In the genomic region with DNA sequence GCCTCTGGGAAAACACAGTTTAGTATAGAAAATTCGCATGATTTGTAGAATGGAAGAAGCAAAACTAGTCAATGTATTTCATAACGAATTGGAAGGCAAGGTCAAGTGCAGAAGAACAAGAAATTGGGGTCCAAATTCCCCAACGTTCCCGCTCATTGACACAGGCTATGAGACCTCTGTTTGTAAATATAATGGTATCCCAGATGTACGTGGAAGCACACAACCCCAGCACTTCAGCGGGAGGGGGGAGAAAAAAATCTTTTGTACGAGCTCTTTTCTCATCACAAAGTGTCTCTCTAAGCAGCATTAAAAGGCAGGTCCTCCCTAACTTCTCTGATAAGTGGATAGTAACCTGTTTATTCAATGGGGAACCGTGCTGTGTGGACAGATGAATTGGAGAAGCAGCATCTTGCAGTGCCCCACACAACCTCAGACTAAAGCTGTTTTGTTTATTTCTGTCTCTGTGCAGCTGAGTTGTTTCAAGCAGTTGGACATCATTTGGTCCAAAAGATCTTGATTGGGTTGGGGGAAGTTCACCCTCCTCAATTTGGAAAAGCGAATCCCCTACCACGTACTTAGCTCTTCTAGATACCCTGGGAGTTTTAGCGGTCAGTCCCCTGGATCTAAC, we compare ENCODE assay signal across 8 cellular contexts. TPM values are rescaled to one million over a fixed set of nuclear protein-coding genes. Genes with fewer than 3 reads are reported as not detected.
DNase-seq lines count a peak whose midpoint lies in the region; ATAC-seq and TF ChIP-seq lines count a peak whose summit lies in the region.

No MANE protein-coding gene starts in this region.

- no peaks in the 10 kb centered on the region for H3K9me3 ChIP-seq in A673 (ENCODE audit: low read depth, low read length, poor library complexity, severe bottlenecking)
- H3K9me3 ChIP-seq in HUES6 (ENCODE audit: control insufficient read depth, insufficient read depth, low read depth, low read length), result no peaks in the 10 kb centered on the region

- H3K27ac Mint-ChIP-seq in memory B cell, result peak overlapping the region; percentile 45

- in situ Hi-C loops in astrocyte of the spinal cord (cut with HindIII; ENCODE audit: low sequenced_read_pairs), result no loop called here

- H3K36me3 ChIP-seq in A673 (ENCODE audit: insufficient read depth, low read length, poor library complexity, severe bottlenecking) (no peaks in the 10 kb centered on the region), HUES6 (ENCODE audit: control insufficient read depth, insufficient read depth, low read length) (no peaks in the 10 kb centered on the region)

- no peak for ATAC-seq in memory B cell (ENCODE audit: low read depth)
- ATAC-seq in HG02642 (IDR thresholded peaks at IDR 0.05; ENCODE audit: poor library complexity, unreplicated experiment), result no peak
- no peak for ATAC-seq in GM19467 (IDR thresholded peaks at IDR 0.05; ENCODE audit: unreplicated experiment)

- no peaks in the 10 kb centered on the region for H3K9me3 Mint-ChIP-seq in memory B cell

- H3K27ac ChIP-seq in A673 (ENCODE audit: low read depth, low read length, poor library complexity, severe bottlenecking), result peak overlapping the region; percentile 74
- no peak overlapping the region for H3K27ac ChIP-seq in HUES6 (ENCODE audit: low read depth, low read length)

- no peak for DNase-seq in A673 (ENCODE audit: low spot score)
- no peak for DNase-seq in astrocyte of the spinal cord (ENCODE audit: low read depth, low spot score)
- no peak for DNase-seq in memory B cell (ENCODE audit: low spot score in 2 of 2)
- no peak for DNase-seq in HCEC 1CT
- DNase-seq in cerebellum (ENCODE audit: low spot score), result no peak

- POLR2A ChIA-PET in A673 (lab: Charles Lee; ENCODE audit: low non-redundant PET), result no interaction called here

- H3K4me3 Mint-ChIP-seq in memory B cell, result peak overlapping the region; percentile 82

- H3K4me3 ChIP-seq in A673 (ENCODE audit: low read depth, low read length, poor library complexity, severe bottlenecking) (peak overlapping the region; percentile 75), HUES6 (ENCODE audit: low read depth, low read length) (peak overlapping the region; percentile 94), astrocyte of the spinal cord (ENCODE audit: low read depth, low read length) (peak overlapping the region; percentile 67)

- peaks cover 36% of the 10 kb centered on the region for H3K4me1 Mint-ChIP-seq in memory B cell

- H3K9ac ChIP-seq in HUES6 (ENCODE audit: low read length), result no peak overlapping the region

- no peak for TF ChIP-seq CTCF in A673 (conservative IDR thresholded peaks at IDR 0.05; ENCODE audit: low read depth, low read length)
- no peak for TF ChIP-seq CTCF in astrocyte of the spinal cord (IDR thresholded peaks at IDR 0.05; ENCODE audit: low read depth, low read length)

- H3K27me3 ChIP-seq in A673 (replicated peaks; ENCODE audit: insufficient read depth, low read depth, low read length, poor library complexity) (no peaks in the 10 kb centered on the region), HUES6 (ENCODE audit: control insufficient read depth, insufficient read depth, low read length) (peaks cover 18% of the 10 kb centered on the region)

- CTCF ChIA-PET in A673 (lab: Charles Lee), result interaction anchor here (0.7 to 1.2 kb wide), 2 partner anchors 146 to 472 kb away, joined by 3 to 5 read pairs; no protein-coding TSS in a partner anchor

- H3K36me3 Mint-ChIP-seq in memory B cell, result no peaks in the 10 kb centered on the region

- intact Hi-C loops in A673 (cut with micrococcal nuclease; ENCODE audit: unreplicated experiment), result loop anchor here (10.0 kb wide), 1 partner anchor 64 kb away; no protein-coding TSS in a partner anchor

- no TSS peak for BruUV-seq in A673 (replicated peaks; lab: Mats Ljungman, UMichigan)

- peaks cover 55% of the 10 kb centered on the region for H3K4me1 ChIP-seq in A673 (ENCODE audit: insufficient read depth, low read length, poor library complexity, severe bottlenecking)
- peaks cover 13% of the 10 kb centered on the region; the same call in 1 of the 2 replicates for H3K4me1 ChIP-seq in HUES6 (ENCODE audit: control insufficient read depth, insufficient read depth, low read length)

- H3K27me3 Mint-ChIP-seq in memory B cell, result no peaks in the 10 kb centered on the region

RNA-seq across cellular contexts. Expression of a gene that starts 1.1 kb away (rescaled TPM):
- total RNA-seq in A673 (2021) (21.5 and 29.9 TPM in 2 replicates), cerebellum (16.7 TPM)
